ENCODE assay signal across 23 cellular contexts in genomic region chr10:91215384-91215783, GRCh38. TPM values are rescaled to one million over a fixed set of nuclear protein-coding genes. Genes with fewer than 3 reads are reported as not detected.
DNase-seq lines count a peak whose midpoint lies in the region; ATAC-seq and TF ChIP-seq lines count a peak whose summit lies in the region.
"Had no signal": no experiment of that assay in that cellular context is flagged by ENCODE, and none has a peak within 500 bp of the region (broad histone marks: within the 10 kb centered on the region; RNA-seq: fewer than 3 reads in every experiment).

No MANE protein-coding gene starts in this region.

- no peaks in the 10 kb centered on the region for H3K27me3 Mint-ChIP-seq in stimulated activated naive B cell treated with anti-CD40 and anti-IgM and Interleukin-4, amounts not matched to agents 10 μg/mL and 1 μg/mL and 100 μg/mL, for 72 hours
- no peaks in the 10 kb centered on the region for H3K27me3 Mint-ChIP-seq in activated naive CD4-positive, alpha-beta T cell treated with anti-CD3 and anti-CD28 coated beads for 36 hours (ENCODE audit: low read depth)
- H3K27me3 Mint-ChIP-seq: CD4-positive, alpha-beta T cell had no signal

- H4K8ac ChIP-seq in IMR-90 (ENCODE audit: low read depth in 2 of 2, low read length in 2 of 2) = no peak overlapping the region

- no peak overlapping the region for H3K18ac ChIP-seq in IMR-90 (ENCODE audit: low read depth, low read length)

- no peak overlapping the region for H3K9ac ChIP-seq in IMR-90 (ENCODE audit: low read depth, low read length)
- no peak overlapping the region for H3K9ac ChIP-seq in SK-N-SH
- H3K9ac ChIP-seq: BLaER1, GM23248 had no signal

- H3K9me1 ChIP-seq in IMR-90 (ENCODE audit: insufficient read depth, low read length) = peaks cover 6% of the 10 kb centered on the region; the same call in 1 of the 2 replicates

- TF ChIP-seq EP300 in esophagus muscularis mucosa (IDR thresholded peaks at IDR 0.05) (no peak), SK-N-SH (IDR thresholded peaks at IDR 0.05; ENCODE audit: borderline replicate concordance in 1 of 2, low read depth in 1 of 2, low read length in 1 of 2) (no peak)

- peak overlapping the region; percentile 31 for H3K27ac Mint-ChIP-seq in stimulated activated naive B cell treated with anti-CD40 and anti-IgM and Interleukin-4, amounts not matched to agents 10 μg/mL and 1 μg/mL and 100 μg/mL, for 72 hours
- no peak overlapping the region for H3K27ac Mint-ChIP-seq in activated naive CD4-positive, alpha-beta T cell treated with anti-CD3 and anti-CD28 coated beads for 36 hours
- H3K27ac Mint-ChIP-seq: CD4-positive, alpha-beta T cell had no signal

- no TSS peak for BruUV-seq in IMR-90 (replicated peaks; lab: Mats Ljungman, UMichigan)

- in situ Hi-C loops in IMR-90 (cut with MboI; ENCODE audit: low sequenced_read_pairs) = no loop called here

- TF ChIP-seq CTCF in IMR-90 (conservative IDR thresholded peaks at IDR 0.05; ENCODE audit: low read depth, low read length) = no peak
- no peak for TF ChIP-seq CTCF in esophagus muscularis mucosa (IDR thresholded peaks at IDR 0.05)
- TF ChIP-seq CTCF in SK-N-SH (IDR thresholded peaks at IDR 0.05) = no peak

- no peak overlapping the region for H3K4ac ChIP-seq in IMR-90 (ENCODE audit: low read depth, low read length)

- peaks cover 5% of the 10 kb centered on the region; the same call in 1 of the 2 replicates for H3K4me1 ChIP-seq in IMR-90 (ENCODE audit: control insufficient read depth, insufficient read depth, low read length)
- peaks cover 14 to 25% (median 19%) of the 10 kb centered on the region in 4 donors for H3K4me1 ChIP-seq in esophagus muscularis mucosa
- peaks cover 3 to 6% of the 10 kb centered on the region in 2 experiments; a peak in 2 of 4 replicates for H3K4me1 ChIP-seq in SK-N-SH (ENCODE audit: control insufficient read depth in 1 of 2, insufficient read depth in 2 of 2, low read depth in 1 of 2, low read length in 1 of 2)

- peaks cover 24 to 28% of the 10 kb centered on the region in 2 experiments for H3K79me1 ChIP-seq in IMR-90 (ENCODE audit: low read depth in 1 of 2, low read length in 2 of 2)

- peaks cover 16% of the 10 kb centered on the region; the same call in 1 of the 2 replicates for H4K20me1 ChIP-seq in IMR-90 (ENCODE audit: insufficient read depth, low read length)
- no peaks in the 10 kb centered on the region; the same call in 1 of the 2 replicates for H4K20me1 ChIP-seq in SK-N-SH (ENCODE audit: insufficient read depth)

- H3K27me3 ChIP-seq in IMR-90 (ENCODE audit: control insufficient read depth, insufficient read depth, low read length) (no peaks in the 10 kb centered on the region), esophagus muscularis mucosa (no peaks in the 10 kb centered on the region), SK-N-SH (ENCODE audit: insufficient read depth) (no peaks in the 10 kb centered on the region)
- H3K27me3 ChIP-seq: BLaER1 had no signal

- no peak overlapping the region for H2AK9ac ChIP-seq in IMR-90 (replicated peaks; ENCODE audit: low read depth, low read length, poor library complexity)

- no peak for TF ChIP-seq RAD21 in IMR-90 (IDR thresholded peaks at IDR 0.05; ENCODE audit: low read length)
- TF ChIP-seq RAD21 in SK-N-SH (IDR thresholded peaks at IDR 0.05; ENCODE audit: low read length) = no peak

- no peak overlapping the region for H2BK15ac ChIP-seq in IMR-90 (ENCODE audit: low read depth, low read length)

- no peak overlapping the region for H3K14ac ChIP-seq in IMR-90 (replicated peaks; ENCODE audit: low read depth, low read length)

- H3K36me3 ChIP-seq in IMR-90 (ENCODE audit: control insufficient read depth, insufficient read depth, low read length) (no peaks in the 10 kb centered on the region), esophagus muscularis mucosa (no peaks in the 10 kb centered on the region), SK-N-SH (replicated peaks in 1 of 2; ENCODE audit: control insufficient read depth in 1 of 2, insufficient read depth in 2 of 2, low read length in 1 of 2) (no peaks in the 10 kb centered on the region)
- H3K36me3 ChIP-seq: BLaER1 had no signal

- no peak overlapping the region for H4K5ac ChIP-seq in IMR-90 (ENCODE audit: low read depth, low read length)

- DNase-seq in IMR-90 (no peak), RPMI8226 (peak; percentile 32), esophagus muscularis mucosa (ENCODE audit: extremely low spot score) (peak; percentile 89), NCI-H187 treated with DMSO at 0.1 percent for 48 hours (lab: John Stamatoyannopoulos, UW) (no peak), SK-N-SH (no peak)
- DNase-seq in stimulated activated naive B cell treated with anti-CD40 and anti-IgM and Interleukin-4, amounts not matched to agents 10 μg/mL and 1 μg/mL and 100 μg/mL, for 72 hours = no peak
- no peak for DNase-seq in activated naive CD4-positive, alpha-beta T cell treated with anti-CD3 and anti-CD28 coated beads for 36 hours
- DNase-seq: CD4-positive, alpha-beta T cell; COR-L47; GM23248; H7; KG1; NCI-H1048; NCI-H1417; NCI-H1694 treated with DMSO at 0.1 percent for 48 hours; NCI-H2081 treated with DMSO at 0.1 percent for 48 hours; NCI-H2171; NCI-H226; NCI-H510A; NCI-H69; T-helper 2 cell had no signal

- no peak overlapping the region for H3K56ac ChIP-seq in IMR-90 (ENCODE audit: extremely low read depth, insufficient read depth, low read length)

- dilution Hi-C loops in IMR-90 (cut with HindIII; ENCODE audit: low sequenced_read_pairs, unreplicated experiment) = no loop called here

- H3K27ac ChIP-seq in IMR-90 (ENCODE audit: insufficient read depth, low read length) (no peak overlapping the region), esophagus muscularis mucosa (replicated peaks in 1 of 4) (no peak overlapping the region), SK-N-SH (ENCODE audit: low read depth in 2 of 2, low read length in 1 of 2) (no peak overlapping the region)
- H3K27ac ChIP-seq: BLaER1, GM23248 had no signal

- H4K91ac ChIP-seq in IMR-90 (ENCODE audit: insufficient read depth, low read depth, low read length) = no peak overlapping the region

- peaks cover 41 to 74% of the 10 kb centered on the region in 2 donors for H3K4me1 Mint-ChIP-seq in stimulated activated naive B cell treated with anti-CD40 and anti-IgM and Interleukin-4, amounts not matched to agents 10 μg/mL and 1 μg/mL and 100 μg/mL, for 72 hours
- peaks cover 26% of the 10 kb centered on the region for H3K4me1 Mint-ChIP-seq in activated naive CD4-positive, alpha-beta T cell treated with anti-CD3 and anti-CD28 coated beads for 36 hours (ENCODE audit: low read depth)

- no peak overlapping the region for H2BK120ac ChIP-seq in IMR-90 (ENCODE audit: low read depth, low read length)

- H3K9me3 Mint-ChIP-seq in stimulated activated naive B cell treated with anti-CD40 and anti-IgM and Interleukin-4, amounts not matched to agents 10 μg/mL and 1 μg/mL and 100 μg/mL, for 72 hours = no peaks in the 10 kb centered on the region
- no peaks in the 10 kb centered on the region for H3K9me3 Mint-ChIP-seq in activated naive CD4-positive, alpha-beta T cell treated with anti-CD3 and anti-CD28 coated beads for 36 hours
- H3K9me3 Mint-ChIP-seq: CD4-positive, alpha-beta T cell had no signal

- no peak overlapping the region for H2AK5ac ChIP-seq in IMR-90 (ENCODE audit: low read depth, low read length)

- no peak overlapping the region for H3K4me3 Mint-ChIP-seq in stimulated activated naive B cell treated with anti-CD40 and anti-IgM and Interleukin-4, amounts not matched to agents 10 μg/mL and 1 μg/mL and 100 μg/mL, for 72 hours
- H3K4me3 Mint-ChIP-seq in activated naive CD4-positive, alpha-beta T cell treated with anti-CD3 and anti-CD28 coated beads for 36 hours = no peak overlapping the region
- H3K4me3 Mint-ChIP-seq: CD4-positive, alpha-beta T cell had no signal

- no peaks in the 10 kb centered on the region for H3K9me3 ChIP-seq in IMR-90 (ENCODE audit: control insufficient read depth, insufficient read depth, low read length)
- H3K9me3 ChIP-seq in esophagus muscularis mucosa = no peaks in the 10 kb centered on the region
- H3K9me3 ChIP-seq in SK-N-SH = no peaks in the 10 kb centered on the region
- H3K9me3 ChIP-seq: BLaER1 had no signal

- no peak overlapping the region for H2BK20ac ChIP-seq in IMR-90 (ENCODE audit: low read depth, low read length)

- H3K4me3 ChIP-seq in IMR-90 (ENCODE audit: insufficient read depth, low read depth, low read length) (no peak overlapping the region), esophagus muscularis mucosa (no peak overlapping the region), SK-N-SH (ENCODE audit: low read depth in 2 of 2, low read length in 1 of 2) (no peak overlapping the region)
- H3K4me3 ChIP-seq: BLaER1, GM23248 had no signal

- H3K9me2 ChIP-seq in SK-N-SH = no peaks in the 10 kb centered on the region

- WGBS in IMR-90 (ENCODE audit: extremely low coverage in 2 of 2, insufficient read length in 1 of 2), 2 experiments = no CpG with 5 or more reads among the region's 2 CpGs
- 90% methylated on average over 2 of the region's 2 CpGs for WGBS in esophagus muscularis mucosa
- 94% methylated on average over 2 of the region's 2 CpGs for WGBS in SK-N-SH (ENCODE audit: low lambda C conversion rate)

- CTCF ChIA-PET in IMR-90 (lab: Yijun Ruan, JAX) = no interaction called here
- CTCF ChIA-PET in activated naive CD4-positive, alpha-beta T cell treated with anti-CD3 and anti-CD28 coated beads for 36 hours (lab: Charles Lee) = no interaction called here
- CTCF ChIA-PET in SK-N-SH (lab: Yijun Ruan, JAX) = no interaction called here

- no peak for TF ChIP-seq POLR2A in IMR-90 (IDR thresholded peaks at IDR 0.05; ENCODE audit: low read depth, low read length)
- no peak for TF ChIP-seq POLR2A in esophagus muscularis mucosa (IDR thresholded peaks at IDR 0.05; ENCODE audit: low read depth)

- no peak overlapping the region for H3K23ac ChIP-seq in IMR-90 (ENCODE audit: low read depth, low read length)

- POLR2A ChIA-PET in IMR-90 (lab: Charles Lee; ENCODE audit: unreplicated experiment) = no interaction called here
- POLR2A ChIA-PET in SK-N-SH (lab: Yijun Ruan, JAX) = no interaction called here

- no peak overlapping the region for H2BK5ac ChIP-seq in IMR-90 (ENCODE audit: low read depth, low read length, poor library complexity, severe bottlenecking)

- ATAC-seq in IMR-90 (ENCODE audit: low read depth) = no peak
- ATAC-seq in stimulated activated naive B cell treated with anti-CD40 and anti-IgM and Interleukin-4, amounts not matched to agents 10 μg/mL and 1 μg/mL and 100 μg/mL, for 72 hours (replicated peaks) = peak; percentile 36 to 55
- ATAC-seq: SK-N-SH treated with all-trans-retinoic acid at 6 μM for 48 hours had no signal

- peaks cover 0 to 10% of the 10 kb centered on the region in 2 donors for H3K36me3 Mint-ChIP-seq in stimulated activated naive B cell treated with anti-CD40 and anti-IgM and Interleukin-4, amounts not matched to agents 10 μg/mL and 1 μg/mL and 100 μg/mL, for 72 hours
- H3K36me3 Mint-ChIP-seq in activated naive CD4-positive, alpha-beta T cell treated with anti-CD3 and anti-CD28 coated beads for 36 hours (ENCODE audit: low read depth) = no peaks in the 10 kb centered on the region

- H3K79me2 ChIP-seq in SK-N-SH (ENCODE audit: insufficient read depth) = peaks cover 22% of the 10 kb centered on the region; the same call in 1 of the 2 replicates

- H2AFZ ChIP-seq in IMR-90 (replicated peaks; ENCODE audit: low read length, poor library complexity) (no peak overlapping the region), SK-N-SH (ENCODE audit: low read depth) (no peak overlapping the region)
- H2AFZ ChIP-seq: GM23248 had no signal

- H3F3A ChIP-seq in SK-N-SH (replicated peaks; ENCODE audit: insufficient read depth) = peaks cover 5% of the 10 kb centered on the region

- H3K4me2 ChIP-seq in IMR-90 (ENCODE audit: low read depth, low read length) (no peak overlapping the region), SK-N-SH (no peak overlapping the region)
- H3K4me2 ChIP-seq: BLaER1 had no signal

- intact Hi-C loops in IMR-90 (cut with micrococcal nuclease) (no loop called here), esophagus muscularis mucosa (cut with DNase I) (no loop called here)
- intact Hi-C loops in activated naive CD4-positive, alpha-beta T cell treated with anti-CD3 and anti-CD28 coated beads for 36 hours (cut with micrococcal nuclease) = no loop called here

RNA-seq across cellular contexts. Expression of gene PCGF5, which starts 5.1 kb away (rescaled TPM):
- 18.1 and 31.9 TPM in 2 replicates for total RNA-seq in IMR-90 (2012; rRNA removed)
- 8.3 and 9.0 TPM in 2 replicates for polyA plus RNA-seq in IMR-90 (2012; rRNA removed)
- polyA plus RNA-seq in IMR-90 (2012; cell fraction: cytosol; rRNA removed) = 3.6 and 4.7 TPM in 2 replicates
- 1.9 and 10.4 TPM in 2 replicates for polyA plus RNA-seq in IMR-90 (2012; cell fraction: nucleus; rRNA removed; ENCODE audit: low replicate concordance)
- 10 to 100 TPM; 41.6 to 62.7 (median 52.6) TPM for total RNA-seq in esophagus muscularis mucosa
- total RNA-seq in activated naive CD4-positive, alpha-beta T cell treated with anti-CD3 and anti-CD28 coated beads for 36 hours = 10 to 100 TPM; 34.2 to 36.4 TPM
- 14.5 and 15.2 TPM in 2 replicates for polyA plus RNA-seq in SK-N-SH (2012; rRNA removed)
- polyA plus RNA-seq in SK-N-SH (2012; cell fraction: cytosol; rRNA removed) = 19.3 and 23.3 TPM in 2 replicates
- 5.2 and 9.4 TPM in 2 replicates for polyA plus RNA-seq in SK-N-SH (2012; cell fraction: nucleus; rRNA removed)

Comparison
In these comparisons a context has a peak if more than half of its experiments do, and no peak if none do; other contexts are left out.
1. DNase-seq: peak in RPMI8226 (single experiment) and esophagus muscularis mucosa (single experiment); none in IMR-90 (single experiment), stimulated activated naive B cell treated with anti-CD40 and anti-IgM and Interleukin-4, amounts not matched to agents 10 μg/mL and 1 μg/mL and 100 μg/mL, for 72 hours (single experiment), NCI-H187 treated with DMSO at 0.1 percent for 48 hours (single experiment), activated naive CD4-positive, alpha-beta T cell treated with anti-CD3 and anti-CD28 coated beads for 36 hours (single experiment) and SK-N-SH (single experiment).